In genomic region chr10:38350645-38351044, GRCh38 we compare ENCODE assay signal across 4 cellular contexts.
A peak's percentile ranks its signal among the peaks of the same experiment; 100 is the strongest.
DNase-seq lines count a peak whose midpoint lies in the region; ATAC-seq, FAIRE-seq and TF ChIP-seq lines count a peak whose summit lies in the region.
"Not testable (repeated sequence)": the region's sequence is repeated elsewhere in the genome, so short reads cannot be mapped to it uniquely, and the experiment has no call there.

No MANE protein-coding gene starts in this region.

- H3K79me2 ChIP-seq in keratinocyte (ENCODE audit: control insufficient read depth, insufficient read depth, low read length), result not testable (repeated sequence)

- peak; percentile 50 to 69 (median 56) for ATAC-seq in right lobe of liver

- 50% methylated on average over 1 of the region's 1 CpG for WGBS in right lobe of liver (ENCODE audit: insufficient coverage, low coverage, low lambda C conversion rate, missing lambda C conversion rate)

- intact Hi-C loops in ascending aorta (cut with DNase I); right lobe of liver (cut with DNase I): not testable (repeated sequence)

- not testable (repeated sequence) for H4K20me1 ChIP-seq in keratinocyte (ENCODE audit: control insufficient read depth, extremely low read depth, insufficient read depth, low read length)

- dilution Hi-C loops in keratinocyte (cut with MboI; ENCODE audit: extremely low pct_ligation_motif_present, low sequenced_read_pairs), result not testable (repeated sequence)

- H3K4me3 ChIP-seq in ascending aorta; epithelial cell of esophagus (ENCODE audit: low read length); keratinocyte (ENCODE audit: control insufficient read depth in 2 of 3, extremely low read depth in 1 of 3, insufficient read depth in 2 of 3, low read depth in 1 of 3, low read length in 3 of 3); right lobe of liver: not testable (repeated sequence)

- H3K9me3 ChIP-seq in ascending aorta; keratinocyte (ENCODE audit: control insufficient read depth, low read depth, low read length); right lobe of liver: not testable (repeated sequence)

- TF ChIP-seq POLR2A in right lobe of liver (IDR thresholded peaks at IDR 0.05), result not testable (repeated sequence)

- H3K27ac ChIP-seq in ascending aorta, result peak overlapping the region; percentile 14 to 43
- H3K27ac ChIP-seq in keratinocyte (ENCODE audit: control insufficient read depth, insufficient read depth, low read length); right lobe of liver: not testable (repeated sequence)

- FAIRE-seq in keratinocyte (lab: Jason Lieb, UNC), result peak; percentile 5

- not testable (repeated sequence) for H3K27me3 ChIP-seq in ascending aorta; keratinocyte (ENCODE audit: control insufficient read depth, extremely low read depth, insufficient read depth, low read length); right lobe of liver

- H3K9me1 ChIP-seq in keratinocyte (ENCODE audit: control insufficient read depth, extremely low read depth, insufficient read depth, low read length), result not testable (repeated sequence)

- not testable (repeated sequence) for TF ChIP-seq CTCF in ascending aorta (IDR thresholded peaks at IDR 0.05); epithelial cell of esophagus (IDR thresholded peaks at IDR 0.05; ENCODE audit: insufficient read depth, low read depth, low read length, missing control alignments); keratinocyte (optimal IDR thresholded peaks at IDR 0.05 in 1 of 3, IDR thresholded peaks at IDR 0.05 in 1 of 3, conservative IDR thresholded peaks at IDR 0.05 in 1 of 3; ENCODE audit: extremely low read depth in 1 of 3, insufficient read depth in 2 of 3, low read length in 3 of 3); right lobe of liver (IDR thresholded peaks at IDR 0.05)

- not testable (repeated sequence) for H3K4me1 ChIP-seq in ascending aorta; keratinocyte (ENCODE audit: control insufficient read depth, extremely low read depth, insufficient read depth, low read length); right lobe of liver

- not testable (repeated sequence) for H3K4me2 ChIP-seq in keratinocyte (ENCODE audit: control insufficient read depth, extremely low read depth, insufficient read depth, low read depth, low read length)

- H3K36me3 ChIP-seq in ascending aorta; keratinocyte (ENCODE audit: control insufficient read depth in 2 of 2, extremely low read depth in 1 of 2, insufficient read depth in 2 of 2, low read length in 2 of 2); right lobe of liver: not testable (repeated sequence)

- not testable (repeated sequence) for H2AFZ ChIP-seq in keratinocyte (ENCODE audit: control insufficient read depth, low read length)

- not testable (repeated sequence) for H3K9ac ChIP-seq in keratinocyte (ENCODE audit: control insufficient read depth, extremely low read depth, insufficient read depth, low read length)

- not testable (repeated sequence) for DNase-seq in ascending aorta (ENCODE audit: low spot score in 2 of 2); keratinocyte (ENCODE audit: low read depth, low spot score); right lobe of liver
- peak; percentile 0 for DNase-seq in epithelial cell of esophagus (ENCODE audit: low read depth)
